8 cellular contexts compared by ENCODE assay signal in the genomic region with DNA sequence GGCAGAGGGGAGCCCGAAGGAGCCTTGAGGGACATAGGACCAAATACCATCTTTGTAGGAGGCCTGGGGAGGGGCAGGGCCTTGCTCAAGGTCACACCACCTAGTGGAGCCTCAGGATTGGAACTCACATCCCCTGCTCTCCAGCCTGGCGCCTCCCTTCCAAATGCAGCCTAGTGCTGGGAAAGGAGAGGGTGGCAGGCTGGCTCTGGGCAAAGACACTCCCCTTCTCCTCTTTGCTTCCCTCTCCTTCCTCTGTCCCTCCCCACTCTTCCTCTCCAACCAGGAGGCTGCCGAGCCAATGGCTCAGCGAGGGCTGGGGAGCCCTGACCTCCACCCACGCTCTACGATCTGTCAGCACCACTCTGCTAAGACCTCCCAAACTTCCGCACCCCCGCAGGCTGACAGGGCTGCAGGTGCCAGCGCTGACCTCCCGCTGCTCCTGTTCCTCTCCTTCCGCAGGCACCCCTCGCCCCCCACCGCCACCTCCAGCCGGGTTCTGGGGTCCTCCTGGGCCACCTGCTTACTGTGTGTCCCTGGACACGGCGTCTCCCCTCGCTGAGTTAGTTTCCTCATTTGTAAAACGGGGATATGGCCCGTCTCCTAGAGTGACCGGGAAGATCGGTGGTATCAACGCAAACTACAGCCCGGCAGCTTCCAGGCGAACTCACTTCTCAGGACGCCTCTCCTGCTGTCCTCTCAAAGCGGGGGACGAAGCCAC. TPM values are rescaled to one million over a fixed set of nuclear protein-coding genes. Genes with fewer than 3 reads are reported as not detected.
DNase-seq lines count a peak whose midpoint lies in the region; ATAC-seq and TF ChIP-seq lines count a peak whose summit lies in the region.

No MANE protein-coding gene starts in this region.

- DNase-seq in T-helper 2 cell treated with Interferon-gamma antibody and Interleukin-4, amounts not matched to agents 5 μg/mL and 100 μg/mL, for 36 hours (ENCODE audit: low spot score), result no peak
- DNase-seq in T-helper 2 cell, result no peak
- peak; percentile 50 for DNase-seq in T1000 (lab: John Stamatoyannopoulos, UW)
- peak; percentile 87 for DNase-seq in fibroblast of mammary gland (ENCODE audit: low read depth)
- DNase-seq in neural crest cell (ENCODE audit: low read depth, low spot score), result no peak
- no peak for DNase-seq in HK-2 (ENCODE audit: unreplicated experiment)

- peaks cover 1% of the 10 kb centered on the region for H3K36me3 Mint-ChIP-seq in T-helper 2 cell treated with Interferon-gamma antibody and Interleukin-4, amounts not matched to agents 5 μg/mL and 100 μg/mL, for 36 hours (ENCODE audit: low read depth)
- no peaks in the 10 kb centered on the region for H3K36me3 Mint-ChIP-seq in neural crest cell (ENCODE audit: low read depth)

- ATAC-seq in HG02759 (IDR thresholded peaks at IDR 0.05; ENCODE audit: unreplicated experiment) (no peak), HG03442 (IDR thresholded peaks at IDR 0.05; ENCODE audit: unreplicated experiment) (no peak)

- TF ChIP-seq CTCF in fibroblast of mammary gland (conservative IDR thresholded peaks at IDR 0.05; ENCODE audit: control insufficient read depth, insufficient read depth, low read depth, low read length) (peak; percentile 5), neural crest cell (conservative IDR thresholded peaks at IDR 0.05) (no peak)

- H3K4me1 Mint-ChIP-seq in T-helper 2 cell treated with Interferon-gamma antibody and Interleukin-4, amounts not matched to agents 5 μg/mL and 100 μg/mL, for 36 hours (ENCODE audit: low read depth), result peaks cover 14% of the 10 kb centered on the region
- peaks cover 46% of the 10 kb centered on the region for H3K4me1 Mint-ChIP-seq in neural crest cell

- peak overlapping the region; percentile 44 for H3K4me3 ChIP-seq in fibroblast of mammary gland (ENCODE audit: control insufficient read depth, low read depth, low read length)

- H3K4me3 Mint-ChIP-seq in T-helper 2 cell treated with Interferon-gamma antibody and Interleukin-4, amounts not matched to agents 5 μg/mL and 100 μg/mL, for 36 hours, result peak overlapping the region; percentile 60
- peak overlapping the region; percentile 81 for H3K4me3 Mint-ChIP-seq in neural crest cell

- H3K27ac Mint-ChIP-seq in T-helper 2 cell treated with Interferon-gamma antibody and Interleukin-4, amounts not matched to agents 5 μg/mL and 100 μg/mL, for 36 hours, result no peak overlapping the region
- peak overlapping the region; percentile 57 for H3K27ac Mint-ChIP-seq in neural crest cell (ENCODE audit: unreplicated experiment)

- H3K9me3 Mint-ChIP-seq in T-helper 2 cell treated with Interferon-gamma antibody and Interleukin-4, amounts not matched to agents 5 μg/mL and 100 μg/mL, for 36 hours, result no peaks in the 10 kb centered on the region
- H3K9me3 Mint-ChIP-seq in neural crest cell, result no peaks in the 10 kb centered on the region

- peaks cover 32% of the 10 kb centered on the region for H3K27me3 Mint-ChIP-seq in T-helper 2 cell treated with Interferon-gamma antibody and Interleukin-4, amounts not matched to agents 5 μg/mL and 100 μg/mL, for 36 hours (ENCODE audit: low read depth)
- no peaks in the 10 kb centered on the region for H3K27me3 Mint-ChIP-seq in neural crest cell (ENCODE audit: low read depth)

RNA-seq across cellular contexts. Expression of gene C9orf50, which starts 52.9 kb away (rescaled TPM):
- 0.26 and 0.27 TPM in 2 replicates for total RNA-seq in neural crest cell

RNA-seq across cellular contexts. Expression of gene NTMT1, which starts 58.0 kb away (rescaled TPM):
- total RNA-seq in neural crest cell, result 50.9 and 51.8 TPM in 2 replicates

Comparison
In these comparisons a context has a peak if more than half of its experiments do, and no peak if none do; other contexts are left out.
1. DNase-seq: peak in T1000 (single experiment) and fibroblast of mammary gland (single experiment); none in T-helper 2 cell treated with Interferon-gamma antibody and Interleukin-4, amounts not matched to agents 5 μg/mL and 100 μg/mL, for 36 hours (single experiment), T-helper 2 cell (0 of 5), neural crest cell (single experiment) and HK-2 (single experiment).